ENCODE assay signal across 30 cellular contexts in the genomic region with DNA sequence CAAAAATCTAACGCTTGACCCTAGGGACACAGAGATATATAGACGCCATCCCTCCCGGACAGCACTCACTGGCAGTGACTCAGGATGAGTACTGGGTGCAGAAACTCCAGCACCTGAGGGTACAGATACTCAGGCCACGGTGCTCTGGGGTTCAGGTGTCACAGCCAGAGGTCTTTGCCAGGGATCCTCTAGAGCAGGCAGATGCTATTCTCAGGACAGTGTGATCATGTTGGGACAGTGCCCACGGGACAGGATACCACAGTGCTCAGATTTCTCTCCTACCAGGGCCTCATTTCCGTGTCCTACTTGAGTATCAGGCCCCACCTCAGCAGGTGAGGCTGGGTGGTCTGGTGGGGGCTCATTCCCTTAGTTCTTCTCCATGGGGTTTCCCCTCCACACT.
"Had no signal": no experiment of that assay in that cellular context is flagged by ENCODE, and none has a peak within 500 bp of the region (broad histone marks: within the 10 kb centered on the region; RNA-seq: fewer than 3 reads in every experiment).

No MANE protein-coding gene starts in this region.

- H3K27ac ChIP-seq: foreskin keratinocyte, parathyroid adenoma, WERI-Rb-1 had no signal

- H3K9me3 Mint-ChIP-seq: activated CD4-positive, alpha-beta memory T cell treated with anti-CD3 and anti-CD28 coated beads for 36 hours; activated CD4-positive, alpha-beta T cell treated with anti-CD3 and anti-CD28 coated beads, Interleukin-2, amount 10 ng/mL, durations not matched to agents 24 days and 14 days; activated naive CD4-positive, alpha-beta T cell treated with anti-CD3 and anti-CD28 coated beads for 36 hours; activated naive CD8-positive, alpha-beta T cell treated with anti-CD3 and anti-CD28 coated beads for 36 hours; activated T-helper 1 cell treated with anti-CD3 and anti-CD28 coated beads, Interleukin-12 subunit alpha, Interleukin-12 subunit beta, Interleukin-2, Interleukin-4 antibody, amounts not matched to agents 30 ng/mL and 10 ng/mL and 1 ng/mL, durations not matched to agents 14 hours and 24 hours and 36 hours; central memory CD8-positive, alpha-beta T cell; dendritic cell treated with granulocyte-macrophage colony-stimulating factor and Interleukin-4, amounts not matched to agents 40 ng/mL and 50 ng/mL, for 4 days; endodermal cell; memory B cell; naive thymus-derived CD8-positive, alpha-beta T cell; neural crest cell; stimulated activated naive CD8-positive, alpha-beta T cell treated with anti-CD3 and anti-CD28 coated beads, Interleukin-15, Interleukin-2, amounts not matched to agents 100 ng/mL and 50 ng/mL, for 24 hours; T-cell had no signal

- H3K27me3 Mint-ChIP-seq: activated naive CD8-positive, alpha-beta T cell treated with anti-CD3 and anti-CD28 coated beads for 36 hours; dendritic cell treated with granulocyte-macrophage colony-stimulating factor and Interleukin-4, amounts not matched to agents 40 ng/mL and 50 ng/mL, for 4 days; stimulated activated naive CD8-positive, alpha-beta T cell treated with anti-CD3 and anti-CD28 coated beads, Interleukin-15, Interleukin-2, amounts not matched to agents 100 ng/mL and 50 ng/mL, for 24 hours had no signal

- H3K9me3 ChIP-seq: esophagus muscularis mucosa, heart right ventricle, thyroid gland, upper lobe of left lung had no signal

- DNase-seq: activated CD4-positive, alpha-beta memory T cell treated with anti-CD3 and anti-CD28 coated beads for 36 hours; activated CD4-positive, alpha-beta T cell treated with anti-CD3 and anti-CD28 coated beads, Interleukin-2, amount 10 ng/mL, durations not matched to agents 24 days and 14 days; activated CD8-positive, alpha-beta memory T cell treated with anti-CD3 and anti-CD28 coated beads, Interleukin-2, amount 50 U/mL, for 4 hours; activated effector memory CD4-positive, alpha-beta T cell treated with anti-CD3 and anti-CD28 coated beads, Interleukin-2, amount 50 U/mL, for 16 hours; activated naive CD4-positive, alpha-beta T cell treated with anti-CD3 and anti-CD28 coated beads for 36 hours; activated naive CD8-positive, alpha-beta T cell treated with anti-CD3 and anti-CD28 coated beads for 36 hours; activated T-cell treated with anti-CD3 and anti-CD28 coated beads, Interleukin-2, amount 50 U/mL, for 1 hour; endodermal cell; foreskin keratinocyte; heart right ventricle; kidney glomerular epithelial cell; midbrain; naive thymus-derived CD8-positive, alpha-beta T cell; nucleus accumbens; right cardiac atrium; stimulated activated CD4-positive, alpha-beta T cell treated with anti-CD3 and anti-CD28 coated beads, Interleukin-4, amount 100 ng/mL, for 1 hour; substantia nigra; T-cell; thyroid gland; upper lobe of left lung; WERI-Rb-1 had no signal

- H3K4me1 Mint-ChIP-seq: activated CD4-positive, alpha-beta T cell treated with anti-CD3 and anti-CD28 coated beads, Interleukin-2, amount 10 ng/mL, durations not matched to agents 24 days and 14 days; activated naive CD8-positive, alpha-beta T cell treated with anti-CD3 and anti-CD28 coated beads for 36 hours; central memory CD8-positive, alpha-beta T cell; memory B cell; neural crest cell; T-cell had no signal

- H3K4me1 ChIP-seq: foreskin keratinocyte had no signal

- H3K27me3 ChIP-seq: esophagus muscularis mucosa, foreskin keratinocyte, heart right ventricle, thyroid gland, upper lobe of left lung had no signal

- H3K36me3 Mint-ChIP-seq: activated CD4-positive, alpha-beta memory T cell treated with anti-CD3 and anti-CD28 coated beads for 36 hours; activated naive CD8-positive, alpha-beta T cell treated with anti-CD3 and anti-CD28 coated beads for 36 hours; memory B cell; naive thymus-derived CD8-positive, alpha-beta T cell; T-cell had no signal

- H3K4me3 Mint-ChIP-seq: activated CD4-positive, alpha-beta memory T cell treated with anti-CD3 and anti-CD28 coated beads for 36 hours; activated CD4-positive, alpha-beta T cell treated with anti-CD3 and anti-CD28 coated beads, Interleukin-2, amount 10 ng/mL, durations not matched to agents 24 days and 14 days; activated naive CD4-positive, alpha-beta T cell treated with anti-CD3 and anti-CD28 coated beads for 36 hours; activated naive CD8-positive, alpha-beta T cell treated with anti-CD3 and anti-CD28 coated beads for 36 hours; activated T-helper 1 cell treated with anti-CD3 and anti-CD28 coated beads, Interleukin-12 subunit alpha, Interleukin-12 subunit beta, Interleukin-2, Interleukin-4 antibody, amounts not matched to agents 30 ng/mL and 10 ng/mL and 1 ng/mL, durations not matched to agents 14 hours and 24 hours and 36 hours; central memory CD8-positive, alpha-beta T cell; dendritic cell treated with granulocyte-macrophage colony-stimulating factor and Interleukin-4, amounts not matched to agents 40 ng/mL and 50 ng/mL, for 4 days; endodermal cell; memory B cell; naive thymus-derived CD8-positive, alpha-beta T cell; neural crest cell; stimulated activated naive CD8-positive, alpha-beta T cell treated with anti-CD3 and anti-CD28 coated beads, Interleukin-15, Interleukin-2, amounts not matched to agents 100 ng/mL and 50 ng/mL, for 24 hours; T-cell had no signal

- H3K9ac ChIP-seq: parathyroid adenoma had no signal

- H3K4me3 ChIP-seq: esophagus muscularis mucosa, heart right ventricle, thyroid gland, upper lobe of left lung had no signal

- H3K36me3 ChIP-seq: esophagus muscularis mucosa, heart right ventricle, thyroid gland, upper lobe of left lung, WERI-Rb-1 had no signal

- ATAC-seq: activated CD4-positive, CD25-positive, alpha-beta regulatory T cell treated with anti-CD3 and anti-CD28 coated beads, Interleukin-2, amount 50 U/mL, for 24 hours; naive thymus-derived CD8-positive, alpha-beta T cell; T-cell had no signal

- H3K27ac Mint-ChIP-seq: activated CD4-positive, alpha-beta memory T cell treated with anti-CD3 and anti-CD28 coated beads for 36 hours; activated CD4-positive, alpha-beta T cell treated with anti-CD3 and anti-CD28 coated beads, Interleukin-2, amount 10 ng/mL, durations not matched to agents 24 days and 14 days; activated naive CD4-positive, alpha-beta T cell treated with anti-CD3 and anti-CD28 coated beads for 36 hours; activated naive CD8-positive, alpha-beta T cell treated with anti-CD3 and anti-CD28 coated beads for 36 hours; activated T-helper 1 cell treated with anti-CD3 and anti-CD28 coated beads, Interleukin-12 subunit alpha, Interleukin-12 subunit beta, Interleukin-2, Interleukin-4 antibody, amounts not matched to agents 30 ng/mL and 10 ng/mL and 1 ng/mL, durations not matched to agents 14 hours and 24 hours and 36 hours; dendritic cell treated with granulocyte-macrophage colony-stimulating factor and Interleukin-4, amounts not matched to agents 40 ng/mL and 50 ng/mL, for 4 days; endodermal cell; memory B cell; naive thymus-derived CD8-positive, alpha-beta T cell; stimulated activated naive CD8-positive, alpha-beta T cell treated with anti-CD3 and anti-CD28 coated beads, Interleukin-15, Interleukin-2, amounts not matched to agents 100 ng/mL and 50 ng/mL, for 24 hours; T-cell had no signal
